11 cellular contexts compared by ENCODE assay signal in genomic region chr7:20270867-20271266, GRCh38. TPM values are rescaled to one million over a fixed set of nuclear protein-coding genes. Genes with fewer than 3 reads are reported as not detected.
DNase-seq lines count a peak whose midpoint lies in the region; ATAC-seq and TF ChIP-seq lines count a peak whose summit lies in the region.
"Had no signal": no experiment of that assay in that cellular context is flagged by ENCODE, and none has a peak within 500 bp of the region (broad histone marks: within the 10 kb centered on the region; RNA-seq: fewer than 3 reads in every experiment).

No MANE protein-coding gene starts in this region.

- DNase-seq in GM13977 (ENCODE audit: low spot score) (peak; percentile 5), MM.1S (peak; percentile 91), thyroid gland (no peak), activated gamma-delta T cell (lab: John Stamatoyannopoulos, UW) (no peak), NCI-H526 treated with DMSO at 0.1 percent for 48 hours (lab: John Stamatoyannopoulos, UW) (no peak), mucosa of gallbladder (ENCODE audit: low spot score) (no peak)
- DNase-seq: activated CD4-positive, alpha-beta memory T cell treated with anti-CD3 and anti-CD28 coated beads, Interleukin-2, amount 10 ng/mL, durations not matched to agents 7 days and 5 days; amniotic stem cell; NCI-H226 had no signal

- H3F3A ChIP-seq in MM.1S (ENCODE audit: insufficient read depth, low read length): no peaks in the 10 kb centered on the region; the same call in 1 of the 2 replicates

- H4K20me1 ChIP-seq in MM.1S (ENCODE audit: insufficient read depth, low read length): no peaks in the 10 kb centered on the region

- TF ChIP-seq POLR2A in thyroid gland (IDR thresholded peaks at IDR 0.05): no peak

- H3K4me1 ChIP-seq in MM.1S (ENCODE audit: low read length): peaks cover 25% of the 10 kb centered on the region
- H3K4me1 ChIP-seq in thyroid gland: no peaks in the 10 kb centered on the region

- H3K36me3 ChIP-seq in MM.1S (replicated peaks; ENCODE audit: insufficient read depth, low read length) (no peaks in the 10 kb centered on the region), thyroid gland (no peaks in the 10 kb centered on the region)

- no peaks in the 10 kb centered on the region for H3K27me3 ChIP-seq in MM.1S (replicated peaks; ENCODE audit: insufficient read depth, low read length)
- no peaks in the 10 kb centered on the region for H3K27me3 ChIP-seq in thyroid gland

- ATAC-seq in GM19452 (IDR thresholded peaks at IDR 0.05; ENCODE audit: unreplicated experiment): peak; percentile 88
- peak; percentile 87 for ATAC-seq in HG02884 (IDR thresholded peaks at IDR 0.05; ENCODE audit: unreplicated experiment)

- H3K9me3 ChIP-seq in MM.1S (replicated peaks; ENCODE audit: insufficient read depth, low read length) (no peaks in the 10 kb centered on the region), thyroid gland (no peaks in the 10 kb centered on the region)

- no peaks in the 10 kb centered on the region for H3K79me2 ChIP-seq in MM.1S (ENCODE audit: low read length)

- in situ Hi-C loops in GM13977 (cut with MboI; ENCODE audit: low pct_unique_long_range_greater_than_20kb, low sequenced_read_pairs, unreplicated experiment): no loop called here

- peak overlapping the region; percentile 81 for H2AFZ ChIP-seq in MM.1S (ENCODE audit: low read length)

- no peaks in the 10 kb centered on the region for H3K9me2 ChIP-seq in MM.1S (replicated peaks; ENCODE audit: insufficient read depth, low read length)

- peak overlapping the region; percentile 46; the same call in 1 of the 2 replicates for H3K27ac ChIP-seq in MM.1S (ENCODE audit: low read length)
- H3K27ac ChIP-seq in thyroid gland: no peak overlapping the region

- H3K4me2 ChIP-seq in MM.1S (ENCODE audit: low read depth, low read length): peak overlapping the region; percentile 36

- TF ChIP-seq CTCF in GM13977 (IDR thresholded peaks at IDR 0.05; ENCODE audit: extremely low read depth, insufficient read depth, missing control alignments): no peak
- no peak for TF ChIP-seq CTCF in MM.1S (IDR thresholded peaks at IDR 0.05; ENCODE audit: low read length)
- no peak for TF ChIP-seq CTCF in thyroid gland (IDR thresholded peaks at IDR 0.05)

- WGBS in thyroid gland, 2 donors: 44 to 58% methylated on average over 2 of the region's 2 CpGs

- H3K4me3 ChIP-seq in MM.1S (ENCODE audit: low read length): peak overlapping the region; percentile 21
- no peak overlapping the region for H3K4me3 ChIP-seq in thyroid gland (replicated peaks in 1 of 3)

- intact Hi-C loops in thyroid gland (cut with DNase I): no loop called here

- H3K9ac ChIP-seq in MM.1S (ENCODE audit: low read length): peak overlapping the region; percentile 38

RNA-seq across cellular contexts. Expression of gene MACC1, which starts 53.7 kb away (rescaled TPM):
- 1 to 10 TPM; 2.6 to 7.7 (median 3.6) TPM for total RNA-seq in thyroid gland
- 13.4 TPM for total RNA-seq in mucosa of gallbladder

RNA-seq across cellular contexts. Expression of gene ITGB8, which starts 59.8 kb away (rescaled TPM):
- total RNA-seq in thyroid gland (10 to 100 TPM; 14.0 to 33.6 (median 17.7) TPM), mucosa of gallbladder (66.5 TPM)
- total RNA-seq: activated CD4-positive, alpha-beta memory T cell treated with anti-CD3 and anti-CD28 coated beads, Interleukin-2, amount 10 ng/mL, durations not matched to agents 7 days and 5 days had no signal

Comparison
In these comparisons a context has a peak if more than half of its experiments do, and no peak if none do; other contexts are left out.
1. DNase-seq: peak in GM13977 (single experiment) and MM.1S (single experiment); none in thyroid gland (0 of 2), activated gamma-delta T cell (single experiment), NCI-H526 treated with DMSO at 0.1 percent for 48 hours (single experiment) and mucosa of gallbladder (single experiment).